Comparison of ENCODE assay signal across 9 cellular contexts in genomic region chr13:99969934-99970760, GRCh38. TPM values are rescaled to one million over a fixed set of nuclear protein-coding genes. Genes with fewer than 3 reads are reported as not detected.
DNase-seq lines count a peak whose midpoint lies in the region; ATAC-seq and TF ChIP-seq lines count a peak whose summit lies in the region.
"Had no signal": no experiment of that assay in that cellular context is flagged by ENCODE, and none has a peak within 500 bp of the region (broad histone marks: within the 10 kb centered on the region; RNA-seq: fewer than 3 reads in every experiment).

No MANE protein-coding gene starts in this region.

- intact Hi-C loops in sigmoid colon (cut with DNase I), result loop anchor here (10.0 kb wide), 1 partner anchor 705 kb away; the partner anchor contains the start of gene TMTC4

- CTCF ChIA-PET in WTC11 (lab: Charles Lee), result interaction anchor here (0.6 to 2.0 kb wide), 14 partner anchors 10 to 365 kb away, joined by 3 to 11 read pairs (median 4); partner anchors contain the start of gene ZIC2

- peak; percentile 19 for ATAC-seq in WTC11
- peak; percentile 47 for ATAC-seq in esophagus mucosa
- ATAC-seq in GM18858 (IDR thresholded peaks at IDR 0.05; ENCODE audit: unreplicated experiment), result no peak
- ATAC-seq in HG03521 (IDR thresholded peaks at IDR 0.05; ENCODE audit: unreplicated experiment), result no peak
- no peak for ATAC-seq in GM18868 (IDR thresholded peaks at IDR 0.05; ENCODE audit: unreplicated experiment)

- H3K36me3 ChIP-seq in HUES6 (ENCODE audit: control insufficient read depth, insufficient read depth, low read length), result peaks cover 14% of the 10 kb centered on the region
- no peaks in the 10 kb centered on the region for H3K36me3 ChIP-seq in sigmoid colon

- H3K27me3 ChIP-seq in HUES6 (ENCODE audit: control insufficient read depth, insufficient read depth, low read length) (peaks cover 81% of the 10 kb centered on the region), sigmoid colon (peaks cover 82 to 99% (median 97%) of the 10 kb centered on the region in 3 donors)

- H3K4me3 Mint-ChIP-seq in WTC11, result peak overlapping the region; percentile 91

- no peaks in the 10 kb centered on the region; the same call in 1 of the 2 replicates for H3K27me3 Mint-ChIP-seq in WTC11 (ENCODE audit: low read depth)

- DNase-seq in DMS79 (lab: John Stamatoyannopoulos, UW), result peak; percentile 42
- peak; percentile 81 for DNase-seq in WTC11 (ENCODE audit: low spot score)
- DNase-seq in sigmoid colon, result no peak

- H3K27ac Mint-ChIP-seq in WTC11, result peak overlapping the region; percentile 85

- peak overlapping the region; percentile 84 for H3K9ac ChIP-seq in HUES6 (ENCODE audit: low read length)

- H3K9me3 Mint-ChIP-seq in WTC11, result no peaks in the 10 kb centered on the region

- POLR2A ChIA-PET in WTC11 (lab: Charles Lee), result interaction anchor here (0.7 to 3.2 kb wide), 6 partner anchors 10 to 312 kb away, joined by 4 to 67 read pairs (median 6); partner anchors contain the start of gene ZIC2

- TF ChIP-seq EP300 in sigmoid colon (IDR thresholded peaks at IDR 0.05), result no peak

- 1% methylated on average over 96 of the region's 96 CpGs for WGBS in sigmoid colon, 2 donors

- peaks cover 36% of the 10 kb centered on the region for H3K36me3 Mint-ChIP-seq in WTC11

- TF ChIP-seq POLR2A in sigmoid colon (IDR thresholded peaks at IDR 0.05), result no peak

- H3K4me3 ChIP-seq in HUES6 (ENCODE audit: low read depth, low read length) (peak overlapping the region; percentile 91), sigmoid colon (peak overlapping the region in 3 of 4 donors; percentile 4 to 25 (median 22))

- H3K4me1 Mint-ChIP-seq in WTC11, result peaks cover 57% of the 10 kb centered on the region

- H3K4me1 ChIP-seq in HUES6 (ENCODE audit: control insufficient read depth, insufficient read depth, low read length), result peaks cover 53% of the 10 kb centered on the region
- H3K4me1 ChIP-seq in sigmoid colon, result peaks cover 0 to 43% (median 38%) of the 10 kb centered on the region in 4 donors

- TF ChIP-seq CTCF in WTC11 (IDR thresholded peaks at IDR 0.05), result no peak
- no peak for TF ChIP-seq CTCF in sigmoid colon (IDR thresholded peaks at IDR 0.05)

- no peak overlapping the region for H3K27ac ChIP-seq in HUES6 (ENCODE audit: low read depth, low read length)
- H3K27ac ChIP-seq in sigmoid colon, result no peak overlapping the region

- no peaks in the 10 kb centered on the region for H3K9me3 ChIP-seq in HUES6 (ENCODE audit: control insufficient read depth, insufficient read depth, low read depth, low read length)
- H3K9me3 ChIP-seq in sigmoid colon, result no peaks in the 10 kb centered on the region

TF ChIP-seq in WTC11, 78 proteins besides CTCF, POLR2A, EP300 and RAD21:
- TF ChIP-seq TP53 (CRISPR knock-in tag; IDR thresholded peaks at IDR 0.05) (0 out of 2 replicates have a peak, but pooled peaks have one; percentile 10), NR2C2 (CRISPR knock-in tag; IDR thresholded peaks at IDR 0.05) (no peak), NR1H2 (CRISPR knock-in tag; IDR thresholded peaks at IDR 0.05) (no peak), ZNF416 (CRISPR knock-in tag; IDR thresholded peaks at IDR 0.05) (no peak), ZNF281 (CRISPR knock-in tag; IDR thresholded peaks at IDR 0.05) (peak; percentile 39; the same call in 1 of the 2 replicates), MYBL2 (CRISPR knock-in tag; IDR thresholded peaks at IDR 0.05) (no peak), ZNF232 (CRISPR knock-in tag; IDR thresholded peaks at IDR 0.05) (no peak), ETV6 (CRISPR knock-in tag; IDR thresholded peaks at IDR 0.05) (no peak), JUN (CRISPR knock-in tag; IDR thresholded peaks at IDR 0.05) (no peak), ZMAT4 (CRISPR knock-in tag; IDR thresholded peaks at IDR 0.05) (no peak), NFE2L1 (CRISPR knock-in tag; IDR thresholded peaks at IDR 0.05) (0 out of 2 replicates have a peak, but pooled peaks have one; percentile 28), CREB1 (CRISPR knock-in tag; IDR thresholded peaks at IDR 0.05) (no peak)
- TF ChIP-seq, protein P1, sequence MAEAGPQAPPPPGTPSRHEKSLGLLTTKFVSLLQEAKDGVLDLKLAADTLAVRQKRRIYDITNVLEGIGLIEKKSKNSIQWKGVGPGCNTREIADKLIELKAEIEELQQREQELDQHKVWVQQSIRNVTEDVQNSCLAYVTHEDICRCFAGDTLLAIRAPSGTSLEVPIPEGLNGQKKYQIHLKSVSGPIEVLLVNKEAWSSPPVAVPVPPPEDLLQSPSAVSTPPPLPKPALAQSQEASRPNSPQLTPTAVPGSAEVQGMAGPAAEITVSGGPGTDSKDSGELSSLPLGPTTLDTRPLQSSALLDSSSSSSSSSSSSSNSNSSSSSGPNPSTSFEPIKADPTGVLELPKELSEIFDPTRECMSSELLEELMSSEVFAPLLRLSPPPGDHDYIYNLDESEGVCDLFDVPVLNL (CRISPR knock-in tag; IDR thresholded peaks at IDR 0.05; ENCODE audit: borderline replicate concordance, low read depth), result 0 out of 2 replicates have a peak, but pooled peaks have one; percentile 7
- TF ChIP-seq, protein P2, sequence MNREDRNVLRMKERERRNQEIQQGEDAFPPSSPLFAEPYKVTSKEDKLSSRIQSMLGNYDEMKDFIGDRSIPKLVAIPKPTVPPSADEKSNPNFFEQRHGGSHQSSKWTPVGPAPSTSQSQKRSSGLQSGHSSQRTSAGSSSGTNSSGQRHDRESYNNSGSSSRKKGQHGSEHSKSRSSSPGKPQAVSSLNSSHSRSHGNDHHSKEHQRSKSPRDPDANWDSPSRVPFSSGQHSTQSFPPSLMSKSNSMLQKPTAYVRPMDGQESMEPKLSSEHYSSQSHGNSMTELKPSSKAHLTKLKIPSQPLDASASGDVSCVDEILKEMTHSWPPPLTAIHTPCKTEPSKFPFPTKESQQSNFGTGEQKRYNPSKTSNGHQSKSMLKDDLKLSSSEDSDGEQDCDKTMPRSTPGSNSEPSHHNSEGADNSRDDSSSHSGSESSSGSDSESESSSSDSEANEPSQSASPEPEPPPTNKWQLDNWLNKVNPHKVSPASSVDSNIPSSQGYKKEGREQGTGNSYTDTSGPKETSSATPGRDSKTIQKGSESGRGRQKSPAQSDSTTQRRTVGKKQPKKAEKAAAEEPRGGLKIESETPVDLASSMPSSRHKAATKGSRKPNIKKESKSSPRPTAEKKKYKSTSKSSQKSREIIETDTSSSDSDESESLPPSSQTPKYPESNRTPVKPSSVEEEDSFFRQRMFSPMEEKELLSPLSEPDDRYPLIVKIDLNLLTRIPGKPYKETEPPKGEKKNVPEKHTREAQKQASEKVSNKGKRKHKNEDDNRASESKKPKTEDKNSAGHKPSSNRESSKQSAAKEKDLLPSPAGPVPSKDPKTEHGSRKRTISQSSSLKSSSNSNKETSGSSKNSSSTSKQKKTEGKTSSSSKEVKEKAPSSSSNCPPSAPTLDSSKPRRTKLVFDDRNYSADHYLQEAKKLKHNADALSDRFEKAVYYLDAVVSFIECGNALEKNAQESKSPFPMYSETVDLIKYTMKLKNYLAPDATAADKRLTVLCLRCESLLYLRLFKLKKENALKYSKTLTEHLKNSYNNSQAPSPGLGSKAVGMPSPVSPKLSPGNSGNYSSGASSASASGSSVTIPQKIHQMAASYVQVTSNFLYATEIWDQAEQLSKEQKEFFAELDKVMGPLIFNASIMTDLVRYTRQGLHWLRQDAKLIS (CRISPR knock-in tag; IDR thresholded peaks at IDR 0.05; ENCODE audit: borderline replicate concordance), result 0 out of 2 replicates have a peak, but pooled peaks have one; percentile 42

RNA-seq across cellular contexts. Expression of gene ZIC5, which starts 1.4 kb away (rescaled TPM):
- total RNA-seq in WTC11 (2021), result 46.4 to 51.6 TPM (median 51.1 TPM) in 3 replicates
- total RNA-seq in esophagus mucosa, result not detected
- not detected for total RNA-seq in sigmoid colon
- polyA plus RNA-seq in sigmoid colon, result not detected
- total RNA-seq: mononuclear cell had no signal

RNA-seq across cellular contexts. Expression of gene ZIC2, which starts 11.4 kb away (rescaled TPM):
- 344 to 379 TPM (median 376 TPM) in 3 replicates for total RNA-seq in WTC11 (2021)
- 0.04 TPM for total RNA-seq in esophagus mucosa
- not detected for total RNA-seq in sigmoid colon
- under 1 TPM in 1 of 3 donors, not detected in 2; 0.03 TPM for polyA plus RNA-seq in sigmoid colon
- total RNA-seq: mononuclear cell had no signal

Comparison
In these comparisons a context has a peak if more than half of its experiments do, and no peak if none do; other contexts are left out.
1. ATAC-seq: peak in WTC11 (single experiment) and esophagus mucosa (single experiment); none in GM18858 (single experiment), HG03521 (single experiment) and GM18868 (single experiment).
2. RNA of gene ZIC5, which starts 1.4 kb away (total RNA-seq): 46.4 to 51.6 TPM in WTC11; not detected in esophagus mucosa (single experiment) and not detected in sigmoid colon; every median in the first group is over 10 times any median in the second.
3. RNA of gene ZIC2, which starts 11.4 kb away (total RNA-seq): 344 to 379 TPM in WTC11; 0.04 TPM in esophagus mucosa (single experiment) and not detected in sigmoid colon; every median in the first group is over 100 times any median in the second.